ENCODE assay signal across 18 cellular contexts in genomic region chr6:18379376-18380117, GRCh38. TPM values are rescaled to one million over a fixed set of nuclear protein-coding genes. Genes with fewer than 3 reads are reported as not detected.
DNase-seq lines count a peak whose midpoint lies in the region; ATAC-seq, FAIRE-seq and TF ChIP-seq lines count a peak whose summit lies in the region.
"Had no signal": no experiment of that assay in that cellular context is flagged by ENCODE, and none has a peak within 500 bp of the region (broad histone marks: within the 10 kb centered on the region; RNA-seq: fewer than 3 reads in every experiment).

No MANE protein-coding gene starts in this region.

- no peaks in the 10 kb centered on the region for H4K20me1 ChIP-seq in HepG2 (ENCODE audit: insufficient read depth, low read length)
- H4K20me1 ChIP-seq in OCI-LY1 (ENCODE audit: insufficient read depth, low read length) = no peaks in the 10 kb centered on the region
- H4K20me1 ChIP-seq in keratinocyte (ENCODE audit: control insufficient read depth, extremely low read depth, insufficient read depth, low read length) = no peaks in the 10 kb centered on the region
- H4K20me1 ChIP-seq in hepatocyte (ENCODE audit: insufficient read depth, poor library complexity, severe bottlenecking) = no peaks in the 10 kb centered on the region

- H3K9me3 Mint-ChIP-seq in activated CD8-positive, alpha-beta T cell treated with anti-CD3 and anti-CD28 coated beads, Interleukin-2, amount 10 ng/mL, durations not matched to agents 7 days and 5 days (ENCODE audit: insufficient read depth) = no peaks in the 10 kb centered on the region
- H3K9me3 Mint-ChIP-seq: CD8-positive, alpha-beta T cell; H9; IgD-negative memory B cell; T-cell had no signal

- H3K9ac ChIP-seq in HepG2 (ENCODE audit: insufficient read depth, low read depth, low read length) = no peak overlapping the region
- no peak overlapping the region; the same call in 1 of the 2 replicates for H3K9ac ChIP-seq in OCI-LY1 (ENCODE audit: low read length)
- H3K9ac ChIP-seq in keratinocyte (ENCODE audit: control insufficient read depth, extremely low read depth, insufficient read depth, low read length) = no peak overlapping the region

- TF ChIP-seq POLR2A in HepG2 (IDR thresholded peaks at IDR 0.05; ENCODE audit: insufficient read depth in 1 of 2, low read depth in 2 of 2, low read length in 2 of 2) (no peak), right lobe of liver (IDR thresholded peaks at IDR 0.05) (no peak)

- H3K27me3 Mint-ChIP-seq in activated CD8-positive, alpha-beta T cell treated with anti-CD3 and anti-CD28 coated beads, Interleukin-2, amount 10 ng/mL, durations not matched to agents 7 days and 5 days (ENCODE audit: low read depth) = peaks cover 10% of the 10 kb centered on the region

- in situ Hi-C loops in HepG2 (cut with HindIII; ENCODE audit: extremely low pct_ligation_motif_present, low pct_unique_long_range_greater_than_20kb) = no loop called here

- H3K4me3 Mint-ChIP-seq in activated CD8-positive, alpha-beta T cell treated with anti-CD3 and anti-CD28 coated beads, Interleukin-2, amount 10 ng/mL, durations not matched to agents 7 days and 5 days = no peak overlapping the region
- H3K4me3 Mint-ChIP-seq: CD8-positive, alpha-beta T cell; H9; T-cell had no signal

- H3K4me2 ChIP-seq in HepG2 (ENCODE audit: low read depth, low read length) = peak overlapping the region; percentile 0; the same call in 1 of the 2 replicates
- peak overlapping the region; percentile 67; the same call in 1 of the 2 replicates for H3K4me2 ChIP-seq in OCI-LY1 (ENCODE audit: low read length)
- H3K4me2 ChIP-seq in keratinocyte (ENCODE audit: control insufficient read depth, extremely low read depth, insufficient read depth, low read depth, low read length) = peak overlapping the region; percentile 50
- H3K4me2 ChIP-seq in hepatocyte = no peak overlapping the region

- no peaks in the 10 kb centered on the region for H3K9me1 ChIP-seq in keratinocyte (ENCODE audit: control insufficient read depth, extremely low read depth, insufficient read depth, low read length)

- H3K4me3 ChIP-seq in HepG2 (replicated peaks in 1 of 3; ENCODE audit: insufficient read depth in 1 of 3, low read depth in 2 of 3, low read length in 3 of 3) (no peak overlapping the region), right lobe of liver (no peak overlapping the region), OCI-LY1 (ENCODE audit: low read depth, low read length, poor library complexity, severe bottlenecking) (no peak overlapping the region), keratinocyte (ENCODE audit: control insufficient read depth in 2 of 3, extremely low read depth in 1 of 3, insufficient read depth in 2 of 3, low read depth in 1 of 3, low read length in 3 of 3) (no peak overlapping the region), hepatocyte (no peak overlapping the region)

- no peak for DNase-seq in HepG2 (ENCODE audit: low spot score)
- no peak for DNase-seq in right lobe of liver
- no peak for DNase-seq in keratinocyte (ENCODE audit: low read depth, low spot score)
- DNase-seq in hepatocyte (ENCODE audit: low spot score) = no peak
- no peak for DNase-seq in activated CD8-positive, alpha-beta T cell treated with anti-CD3 and anti-CD28 coated beads, Interleukin-2, amount 10 ng/mL, durations not matched to agents 7 days and 5 days
- no peak for DNase-seq in NCI-H1436 treated with DMSO at 0.1 percent for 48 hours (lab: John Stamatoyannopoulos, UW)
- DNase-seq: CD8-positive, alpha-beta T cell; EL; H9; MV-4-11; NCI-H1436; NCI-H2081; NCI-H2227 treated with DMSO at 0.1 percent for 48 hours; NCI-H526 treated with DMSO at 0.1 percent for 48 hours; T-cell had no signal

- WGBS in HepG2 (ENCODE audit: low lambda C conversion rate) = 5% methylated on average over 7 of the region's 7 CpGs
- WGBS in right lobe of liver (ENCODE audit: insufficient coverage, low coverage, low lambda C conversion rate, missing lambda C conversion rate) = 64% methylated on average over 7 of the region's 7 CpGs
- 86% methylated on average over 7 of the region's 7 CpGs for WGBS in hepatocyte (ENCODE audit: low lambda C conversion rate, missing lambda C conversion rate)

- CTCF ChIA-PET in HepG2 (lab: Yijun Ruan, JAX; ENCODE audit: low intra/inter-chr PET ratio, low total read pairs) = no interaction called here
- CTCF ChIA-PET in activated CD8-positive, alpha-beta T cell treated with anti-CD3 and anti-CD28 coated beads, Interleukin-2, amount 10 ng/mL, durations not matched to agents 7 days and 5 days (lab: Charles Lee) = no interaction called here

- H3F3A ChIP-seq in OCI-LY1 (ENCODE audit: insufficient read depth, low read length) = no peaks in the 10 kb centered on the region

- POLR2A ChIA-PET in HepG2 (lab: Yijun Ruan, JAX) = no interaction called here
- POLR2A ChIA-PET in activated CD8-positive, alpha-beta T cell treated with anti-CD3 and anti-CD28 coated beads, Interleukin-2, amount 10 ng/mL, durations not matched to agents 7 days and 5 days (lab: Charles Lee) = no interaction called here

- no peak overlapping the region for H3K27ac Mint-ChIP-seq in activated CD8-positive, alpha-beta T cell treated with anti-CD3 and anti-CD28 coated beads, Interleukin-2, amount 10 ng/mL, durations not matched to agents 7 days and 5 days
- H3K27ac Mint-ChIP-seq: CD8-positive, alpha-beta T cell; IgD-negative memory B cell; T-cell had no signal

- H3K4me1 ChIP-seq in HepG2 (ENCODE audit: insufficient read depth, low read length) = peaks cover 33% of the 10 kb centered on the region
- no peaks in the 10 kb centered on the region for H3K4me1 ChIP-seq in right lobe of liver
- H3K4me1 ChIP-seq in OCI-LY1 (ENCODE audit: insufficient read depth, low read length, severe bottlenecking) = peaks cover 43% of the 10 kb centered on the region
- H3K4me1 ChIP-seq in keratinocyte (ENCODE audit: control insufficient read depth, extremely low read depth, insufficient read depth, low read length) = peaks cover 12% of the 10 kb centered on the region
- H3K4me1 ChIP-seq in hepatocyte (ENCODE audit: insufficient read depth) = no peaks in the 10 kb centered on the region

- ATAC-seq in HepG2 (peak; percentile 43), right lobe of liver (no peak)
- no peak for ATAC-seq in activated CD8-positive, alpha-beta T cell treated with anti-CD3 and anti-CD28 coated beads, Interleukin-2, amount 10 ng/mL, durations not matched to agents 7 days and 5 days
- ATAC-seq: CD8-positive, alpha-beta T cell; T-cell had no signal

- FAIRE-seq in HepG2 (lab: Jason Lieb, UNC) = no peak
- FAIRE-seq in keratinocyte (lab: Jason Lieb, UNC) = peak; percentile 13
- FAIRE-seq: RCC 7860 had no signal

- no peak for TF ChIP-seq RAD21 in HepG2 (CRISPR knock-in tag; IDR thresholded peaks at IDR 0.05)

- no peaks in the 10 kb centered on the region for H3K4me1 Mint-ChIP-seq in activated CD8-positive, alpha-beta T cell treated with anti-CD3 and anti-CD28 coated beads, Interleukin-2, amount 10 ng/mL, durations not matched to agents 7 days and 5 days (ENCODE audit: low read depth)
- H3K4me1 Mint-ChIP-seq: H9, T-cell had no signal

- H3K36me3 ChIP-seq in HepG2 (replicated peaks in 1 of 2; ENCODE audit: control insufficient read depth in 1 of 2, insufficient read depth in 2 of 2, low read length in 2 of 2) = no peaks in the 10 kb centered on the region
- H3K36me3 ChIP-seq in right lobe of liver = no peaks in the 10 kb centered on the region
- no peaks in the 10 kb centered on the region for H3K36me3 ChIP-seq in OCI-LY1 (ENCODE audit: insufficient read depth, low read length)
- no peaks in the 10 kb centered on the region for H3K36me3 ChIP-seq in keratinocyte (ENCODE audit: control insufficient read depth in 2 of 2, extremely low read depth in 1 of 2, insufficient read depth in 2 of 2, low read length in 2 of 2)
- no peaks in the 10 kb centered on the region for H3K36me3 ChIP-seq in hepatocyte (replicated peaks; ENCODE audit: insufficient read depth, low read depth)

- dilution Hi-C loops in keratinocyte (cut with MboI; ENCODE audit: extremely low pct_ligation_motif_present, low sequenced_read_pairs) = no loop called here

- H3K27me3 ChIP-seq in HepG2 (ENCODE audit: control insufficient read depth in 1 of 2, insufficient read depth in 2 of 2, low read length in 2 of 2) (peaks cover 2 to 9% of the 10 kb centered on the region in 2 experiments; a peak in 3 of 5 replicates), right lobe of liver (no peaks in the 10 kb centered on the region), OCI-LY1 (ENCODE audit: insufficient read depth, low read length) (no peaks in the 10 kb centered on the region), keratinocyte (ENCODE audit: control insufficient read depth, extremely low read depth, insufficient read depth, low read length) (no peaks in the 10 kb centered on the region), hepatocyte (no peaks in the 10 kb centered on the region)

- H3K27ac ChIP-seq in HepG2 (ENCODE audit: extremely low read length, insufficient read depth, low read length) (no peak overlapping the region), right lobe of liver (no peak overlapping the region), OCI-LY1 (ENCODE audit: low read depth, low read length, poor library complexity, severe bottlenecking) (peak overlapping the region; percentile 54), keratinocyte (ENCODE audit: control insufficient read depth, insufficient read depth, low read length) (no peak overlapping the region), hepatocyte (no peak overlapping the region)

- intact Hi-C loops in HepG2 (cut with micrococcal nuclease; ENCODE audit: unreplicated experiment) (no loop called here), right lobe of liver (cut with DNase I) (no loop called here)

- TF ChIP-seq CTCF in HepG2 (CRISPR knock-in tag; IDR thresholded peaks at IDR 0.05) (no peak), right lobe of liver (IDR thresholded peaks at IDR 0.05) (no peak), OCI-LY1 (IDR thresholded peaks at IDR 0.05; ENCODE audit: low read length) (no peak), keratinocyte (optimal IDR thresholded peaks at IDR 0.05 in 1 of 3, IDR thresholded peaks at IDR 0.05 in 1 of 3, conservative IDR thresholded peaks at IDR 0.05 in 1 of 3; ENCODE audit: extremely low read depth in 1 of 3, insufficient read depth in 2 of 3, low read length in 3 of 3) (no peak), hepatocyte (IDR thresholded peaks at IDR 0.05; ENCODE audit: poor library complexity) (no peak)

- BruUV-seq in HepG2 (replicated peaks; lab: Mats Ljungman, UMichigan) = no TSS peak

- no peak overlapping the region for H2AFZ ChIP-seq in HepG2 (ENCODE audit: low read length)
- peak overlapping the region; percentile 48 for H2AFZ ChIP-seq in OCI-LY1 (ENCODE audit: low read length)
- H2AFZ ChIP-seq in keratinocyte (ENCODE audit: control insufficient read depth, low read length) = peak overlapping the region; percentile 78
- no peak overlapping the region for H2AFZ ChIP-seq in hepatocyte

- TF ChIP-seq EP300 in HepG2 (IDR thresholded peaks at IDR 0.05; ENCODE audit: low read depth in 2 of 2, low read length in 2 of 2) (no peak), HepG2 (CRISPR knock-in tag; IDR thresholded peaks at IDR 0.05; ENCODE audit: borderline replicate concordance) (no peak)

- H3K79me2 ChIP-seq in HepG2 (ENCODE audit: insufficient read depth, low read length) (no peaks in the 10 kb centered on the region), OCI-LY1 (ENCODE audit: insufficient read depth, low read length) (no peaks in the 10 kb centered on the region), keratinocyte (ENCODE audit: control insufficient read depth, insufficient read depth, low read length) (no peaks in the 10 kb centered on the region), hepatocyte (no peaks in the 10 kb centered on the region)

- H3K9me3 ChIP-seq in HepG2 (ENCODE audit: low read length) (no peaks in the 10 kb centered on the region), right lobe of liver (no peaks in the 10 kb centered on the region), OCI-LY1 (ENCODE audit: low read length) (no peaks in the 10 kb centered on the region), keratinocyte (ENCODE audit: control insufficient read depth, low read depth, low read length) (no peaks in the 10 kb centered on the region), hepatocyte (ENCODE audit: low read depth) (no peaks in the 10 kb centered on the region)

- no peaks in the 10 kb centered on the region for H3K9me2 ChIP-seq in OCI-LY1 (ENCODE audit: low read depth, low read length)
- no peaks in the 10 kb centered on the region for H3K9me2 ChIP-seq in hepatocyte (replicated peaks; ENCODE audit: insufficient read depth)

- no peaks in the 10 kb centered on the region for H3K36me3 Mint-ChIP-seq in activated CD8-positive, alpha-beta T cell treated with anti-CD3 and anti-CD28 coated beads, Interleukin-2, amount 10 ng/mL, durations not matched to agents 7 days and 5 days (ENCODE audit: low read depth)
- H3K36me3 Mint-ChIP-seq: CD8-positive, alpha-beta T cell; T-cell had no signal

RNA-seq across cellular contexts. Expression of gene RNF144B, which starts 7.6 kb away (rescaled TPM):
- 4.3 and 5.3 TPM in 2 replicates for total RNA-seq in HepG2 (2016; rRNA removed; fragmentation: Illumina TruSeq; extraction: Trizol)
- total RNA-seq in HepG2 (2016; cell fraction: cytosol; rRNA removed; fragmentation: Illumina TruSeq; extraction: Trizol; ENCODE audit: low read depth) = 0.35 and 0.81 TPM in 2 replicates
- 3.7 and 6.0 TPM in 2 replicates for total RNA-seq in HepG2 (2016; cell fraction: insoluble cytoplasmic fraction; rRNA removed; fragmentation: Illumina TruSeq; extraction: Trizol)
- 1.9 and 2.1 TPM in 2 replicates for total RNA-seq in HepG2 (2016; cell fraction: membrane; rRNA removed; fragmentation: Illumina TruSeq; extraction: Trizol)
- 2.6 and 3.2 TPM in 2 replicates for total RNA-seq in HepG2 (2016; cell fraction: nucleus; rRNA removed; fragmentation: Illumina TruSeq; extraction: Trizol)
- 1.2 and 1.8 TPM in 2 replicates for polyA plus RNA-seq in HepG2 (2011; rRNA removed)
- polyA plus RNA-seq in HepG2 (2011; cell fraction: cytosol; rRNA removed) = 0.90 and 1.1 TPM in 2 replicates
- polyA plus RNA-seq in HepG2 (2011; cell fraction: nucleus; rRNA removed) = 0.80 and 1.1 TPM in 2 replicates
- 0.76 and 1.7 TPM in 2 replicates for polyA plus RNA-seq in HepG2 (2012)
- polyA plus RNA-seq in HepG2 (2016; cell fraction: cytosol; fragmentation: Illumina TruSeq; extraction: Trizol; ENCODE audit: low read depth) = 0.14 and 0.21 TPM in 2 replicates
- 3.6 and 3.8 TPM in 2 replicates for polyA plus RNA-seq in HepG2 (2016; cell fraction: insoluble cytoplasmic fraction; fragmentation: Illumina TruSeq; extraction: Trizol; ENCODE audit: low read depth)
- 0.64 TPM in 2 replicates for polyA plus RNA-seq in HepG2 (2016; cell fraction: membrane; fragmentation: Illumina TruSeq; extraction: Trizol; ENCODE audit: low read depth)
- 2.2 and 2.6 TPM in 2 replicates for polyA plus RNA-seq in HepG2 (2016; cell fraction: nucleus; fragmentation: Illumina TruSeq; extraction: Trizol; ENCODE audit: insufficient read depth, low read depth)
- 4.0 and 5.3 TPM in 2 replicates for polyA minus RNA-seq in HepG2 (2011; rRNA and poly(A)+ RNA removed; ENCODE audit: low replicate concordance)
- 2.8 and 3.2 TPM in 2 replicates for polyA minus RNA-seq in HepG2 (2011; cell fraction: cytosol; rRNA and poly(A)+ RNA removed)
- polyA minus RNA-seq in HepG2 (2011; cell fraction: nucleus; rRNA and poly(A)+ RNA removed) = 2.1 and 3.5 TPM in 2 replicates
- 10 to 100 TPM in 3 of 6 experiments, 1 to 10 TPM in 3; 7.6 to 19.1 (median 10.2) TPM for total RNA-seq in right lobe of liver
- 6.9 to 9.0 TPM (median 8.0 TPM) in 3 replicates for polyA plus RNA-seq in keratinocyte
- polyA plus RNA-seq in keratinocyte (2011; ENCODE audit: low read depth) = 15.1 TPM
- polyA plus RNA-seq in keratinocyte (2011; cell fraction: cytosol; rRNA removed) = 4.7 and 8.6 TPM in 2 replicates
- polyA plus RNA-seq in keratinocyte (2011; cell fraction: nucleus; rRNA removed) = 9.2 and 11.0 TPM in 2 replicates
- polyA plus RNA-seq in keratinocyte (2012; ENCODE audit: low replicate concordance) = 8.5 and 18.1 TPM in 2 replicates
- polyA minus RNA-seq in keratinocyte = 17.8 to 28.0 TPM (median 27.5 TPM) in 3 replicates
- polyA minus RNA-seq in keratinocyte (2011; cell fraction: cytosol; rRNA and poly(A)+ RNA removed) = 15.3 TPM
- 17.6 and 29.7 TPM in 2 replicates for polyA minus RNA-seq in keratinocyte (2011; cell fraction: nucleus; rRNA and poly(A)+ RNA removed)
- 1.8 and 2.2 TPM in 2 replicates for total RNA-seq in hepatocyte
- 0.37 and 0.72 TPM in 2 replicates for polyA plus RNA-seq in hepatocyte
- total RNA-seq in activated CD8-positive, alpha-beta T cell treated with anti-CD3 and anti-CD28 coated beads, Interleukin-2, amount 10 ng/mL, durations not matched to agents 7 days and 5 days = 1 to 10 TPM in 1 of 2 experiments, under 1 TPM in 1; 0.73 to 1.9 TPM

Comparison
In these comparisons a context has a peak if more than half of its experiments do, and no peak if none do; other contexts are left out.
1. H2AFZ ChIP-seq: peak in OCI-LY1 (single experiment) and keratinocyte (single experiment); none in HepG2 (single experiment) and hepatocyte (single experiment).